Comparison of ENCODE assay signal across 13 cellular contexts in the genomic region with DNA sequence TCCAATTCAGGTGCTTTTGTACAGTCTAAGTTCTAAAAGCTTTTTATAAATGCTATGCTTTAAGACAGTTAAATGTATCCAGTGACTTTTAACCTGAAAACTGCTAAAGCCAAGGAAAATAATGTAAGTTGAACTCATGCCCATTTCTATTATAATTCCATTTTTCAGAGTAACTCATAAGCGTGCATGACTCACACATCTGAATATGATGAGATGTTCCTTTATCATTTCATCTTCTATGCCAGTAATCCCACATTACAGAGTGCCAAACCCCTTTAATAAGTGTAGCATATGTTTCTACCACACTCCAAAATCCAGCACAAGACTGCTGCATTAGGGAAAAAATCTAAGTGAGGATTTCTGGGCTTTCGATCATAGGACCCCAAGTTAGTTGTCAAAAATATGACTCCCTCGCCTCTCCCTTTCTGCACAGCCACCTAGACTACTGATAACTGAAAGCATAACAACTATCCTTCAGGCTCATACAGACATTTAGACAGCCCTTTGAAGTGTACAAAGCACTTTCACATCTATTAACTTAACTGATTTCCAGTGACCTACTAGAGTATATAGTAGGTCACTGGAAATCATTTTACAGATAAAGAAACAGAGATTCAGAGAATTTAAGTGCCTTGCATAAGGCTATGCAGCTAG. TPM values are rescaled to one million over a fixed set of nuclear protein-coding genes. Genes with fewer than 3 reads are reported as not detected.
DNase-seq lines count a peak whose midpoint lies in the region; ATAC-seq and TF ChIP-seq lines count a peak whose summit lies in the region.
"Had no signal": no experiment of that assay in that cellular context is flagged by ENCODE, and none has a peak within 500 bp of the region (broad histone marks: within the 10 kb centered on the region; RNA-seq: fewer than 3 reads in every experiment).

No MANE protein-coding gene starts in this region.

- TF ChIP-seq CTCF in fibroblast of the aortic adventitia (IDR thresholded peaks at IDR 0.05; ENCODE audit: insufficient read depth, low read length): no peak

- H3K9me3 Mint-ChIP-seq in activated T-cell treated with anti-CD3 and anti-CD28 coated beads, Interleukin-2, amount 50 U/mL, for 4 hours: no peaks in the 10 kb centered on the region
- no peaks in the 10 kb centered on the region for H3K9me3 Mint-ChIP-seq in activated T-helper 2 cell treated with anti-CD3 and anti-CD28 coated beads, Interferon-gamma antibody, Interleukin-2, Interleukin-4, amounts not matched to agents 10 μg/mL and 5 μg/mL and 100 μg/mL, durations not matched to agents 14 hours and 24 hours and 36 hours
- H3K9me3 Mint-ChIP-seq in stimulated activated naive CD8-positive, alpha-beta T cell treated with anti-CD3 and anti-CD28 coated beads, Interleukin-15, Interleukin-2, amounts not matched to agents 100 ng/mL and 50 ng/mL, for 24 hours: no peaks in the 10 kb centered on the region
- H3K9me3 Mint-ChIP-seq: GM23338 had no signal

- peak overlapping the region; percentile 87 for H3K27ac Mint-ChIP-seq in activated T-helper 2 cell treated with anti-CD3 and anti-CD28 coated beads, Interferon-gamma antibody, Interleukin-2, Interleukin-4, amounts not matched to agents 10 μg/mL and 5 μg/mL and 100 μg/mL, durations not matched to agents 14 hours and 24 hours and 36 hours
- H3K27ac Mint-ChIP-seq in stimulated activated naive CD8-positive, alpha-beta T cell treated with anti-CD3 and anti-CD28 coated beads, Interleukin-15, Interleukin-2, amounts not matched to agents 100 ng/mL and 50 ng/mL, for 24 hours: peak overlapping the region; percentile 92
- H3K27ac Mint-ChIP-seq: GM23338 had no signal

- no peaks in the 10 kb centered on the region for H3K27me3 Mint-ChIP-seq in activated T-cell treated with anti-CD3 and anti-CD28 coated beads, Interleukin-2, amount 50 U/mL, for 4 hours (ENCODE audit: low read depth)
- H3K27me3 Mint-ChIP-seq in activated T-helper 2 cell treated with anti-CD3 and anti-CD28 coated beads, Interferon-gamma antibody, Interleukin-2, Interleukin-4, amounts not matched to agents 10 μg/mL and 5 μg/mL and 100 μg/mL, durations not matched to agents 14 hours and 24 hours and 36 hours (ENCODE audit: low read depth): no peaks in the 10 kb centered on the region
- no peaks in the 10 kb centered on the region for H3K27me3 Mint-ChIP-seq in stimulated activated naive CD8-positive, alpha-beta T cell treated with anti-CD3 and anti-CD28 coated beads, Interleukin-15, Interleukin-2, amounts not matched to agents 100 ng/mL and 50 ng/mL, for 24 hours

- intact Hi-C loops in activated T-helper 2 cell treated with anti-CD3 and anti-CD28 coated beads, Interferon-gamma antibody, Interleukin-2, Interleukin-4, amounts not matched to agents 10 μg/mL and 5 μg/mL and 100 μg/mL, durations not matched to agents 14 hours and 24 hours and 36 hours (cut with micrococcal nuclease): loop anchor here (1.0 to 5.0 kb wide), 4 partner anchors 9 to 44 kb away; no protein-coding TSS in a partner anchor

- no peak for DNase-seq in activated T-cell treated with anti-CD3 and anti-CD28 coated beads, Interleukin-2, amount 50 U/mL, for 4 hours
- DNase-seq in activated T-cell treated with anti-CD3 and anti-CD28 coated beads, Interleukin-2, amount 50 U/mL, for 48 hours: no peak
- no peak for DNase-seq in activated T-helper 2 cell treated with anti-CD3 and anti-CD28 coated beads, Interferon-gamma antibody, Interleukin-2, Interleukin-4, amounts not matched to agents 10 μg/mL and 5 μg/mL and 100 μg/mL, durations not matched to agents 14 hours and 24 hours and 36 hours (ENCODE audit: low spot score)
- DNase-seq in fibroblast of the aortic adventitia (ENCODE audit: low read depth) (peak; percentile 87), NCI-H2081 treated with DMSO at 0.1 percent for 48 hours (lab: John Stamatoyannopoulos, UW) (no peak), DMS 273 (lab: John Stamatoyannopoulos, UW; ENCODE audit: unreplicated experiment) (no peak)
- DNase-seq: NCI-H69; stimulated activated CD4-positive, alpha-beta T cell treated with anti-CD3 and anti-CD28 coated beads, Interleukin-1b, Interleukin-23, amount 100 ng/mL, for 48 hours; T-helper 2 cell; testis had no signal

- no peak overlapping the region for H3K4me3 ChIP-seq in fibroblast of the aortic adventitia (ENCODE audit: low read depth, low read length)
- H3K4me3 ChIP-seq: GM23338, testis had no signal

- peaks cover 94% of the 10 kb centered on the region for H3K4me1 Mint-ChIP-seq in activated T-cell treated with anti-CD3 and anti-CD28 coated beads, Interleukin-2, amount 50 U/mL, for 4 hours (ENCODE audit: low read depth)
- peaks cover 74% of the 10 kb centered on the region for H3K4me1 Mint-ChIP-seq in activated T-helper 2 cell treated with anti-CD3 and anti-CD28 coated beads, Interferon-gamma antibody, Interleukin-2, Interleukin-4, amounts not matched to agents 10 μg/mL and 5 μg/mL and 100 μg/mL, durations not matched to agents 14 hours and 24 hours and 36 hours (ENCODE audit: low read depth)
- peaks cover 97% of the 10 kb centered on the region for H3K4me1 Mint-ChIP-seq in stimulated activated naive CD8-positive, alpha-beta T cell treated with anti-CD3 and anti-CD28 coated beads, Interleukin-15, Interleukin-2, amounts not matched to agents 100 ng/mL and 50 ng/mL, for 24 hours (ENCODE audit: low read depth)

- ATAC-seq in activated T-cell treated with anti-CD3 and anti-CD28 coated beads, Interleukin-2, amount 50 U/mL, for 4 hours: peak; percentile 22 to 28
- ATAC-seq in GM19328 (IDR thresholded peaks at IDR 0.05; ENCODE audit: unreplicated experiment): no peak
- ATAC-seq: GM23338 had no signal

- H3K36me3 Mint-ChIP-seq in activated T-cell treated with anti-CD3 and anti-CD28 coated beads, Interleukin-2, amount 50 U/mL, for 4 hours (ENCODE audit: insufficient read depth): peaks cover 15% of the 10 kb centered on the region
- H3K36me3 Mint-ChIP-seq in activated T-helper 2 cell treated with anti-CD3 and anti-CD28 coated beads, Interferon-gamma antibody, Interleukin-2, Interleukin-4, amounts not matched to agents 10 μg/mL and 5 μg/mL and 100 μg/mL, durations not matched to agents 14 hours and 24 hours and 36 hours (ENCODE audit: low read depth): no peaks in the 10 kb centered on the region
- peaks cover 7% of the 10 kb centered on the region for H3K36me3 Mint-ChIP-seq in stimulated activated naive CD8-positive, alpha-beta T cell treated with anti-CD3 and anti-CD28 coated beads, Interleukin-15, Interleukin-2, amounts not matched to agents 100 ng/mL and 50 ng/mL, for 24 hours (ENCODE audit: low read depth)

- H3K4me3 Mint-ChIP-seq in activated T-cell treated with anti-CD3 and anti-CD28 coated beads, Interleukin-2, amount 50 U/mL, for 4 hours: no peak overlapping the region
- H3K4me3 Mint-ChIP-seq in activated T-helper 2 cell treated with anti-CD3 and anti-CD28 coated beads, Interferon-gamma antibody, Interleukin-2, Interleukin-4, amounts not matched to agents 10 μg/mL and 5 μg/mL and 100 μg/mL, durations not matched to agents 14 hours and 24 hours and 36 hours (ENCODE audit: low read depth): no peak overlapping the region
- H3K4me3 Mint-ChIP-seq in stimulated activated naive CD8-positive, alpha-beta T cell treated with anti-CD3 and anti-CD28 coated beads, Interleukin-15, Interleukin-2, amounts not matched to agents 100 ng/mL and 50 ng/mL, for 24 hours: peak overlapping the region; percentile 59
- H3K4me3 Mint-ChIP-seq: GM23338 had no signal

RNA-seq across cellular contexts. Expression of a gene that starts 45.3 kb away (rescaled TPM):
- total RNA-seq in activated T-cell treated with anti-CD3 and anti-CD28 coated beads, Interleukin-2, amount 50 U/mL, for 4 hours: 10 to 100 TPM; 70.3 to 87.5 (median 85.1) TPM
- 99.9 and 105 TPM in 2 replicates for total RNA-seq in activated T-helper 2 cell treated with anti-CD3 and anti-CD28 coated beads, Interferon-gamma antibody, Interleukin-2, Interleukin-4, amounts not matched to agents 10 μg/mL and 5 μg/mL and 100 μg/mL, durations not matched to agents 14 hours and 24 hours and 36 hours
- 159 and 255 TPM in 2 replicates for total RNA-seq in fibroblast of the aortic adventitia (ENCODE audit: low replicate concordance)
